Comparison of ENCODE assay signal across 8 cellular contexts in the genomic region with DNA sequence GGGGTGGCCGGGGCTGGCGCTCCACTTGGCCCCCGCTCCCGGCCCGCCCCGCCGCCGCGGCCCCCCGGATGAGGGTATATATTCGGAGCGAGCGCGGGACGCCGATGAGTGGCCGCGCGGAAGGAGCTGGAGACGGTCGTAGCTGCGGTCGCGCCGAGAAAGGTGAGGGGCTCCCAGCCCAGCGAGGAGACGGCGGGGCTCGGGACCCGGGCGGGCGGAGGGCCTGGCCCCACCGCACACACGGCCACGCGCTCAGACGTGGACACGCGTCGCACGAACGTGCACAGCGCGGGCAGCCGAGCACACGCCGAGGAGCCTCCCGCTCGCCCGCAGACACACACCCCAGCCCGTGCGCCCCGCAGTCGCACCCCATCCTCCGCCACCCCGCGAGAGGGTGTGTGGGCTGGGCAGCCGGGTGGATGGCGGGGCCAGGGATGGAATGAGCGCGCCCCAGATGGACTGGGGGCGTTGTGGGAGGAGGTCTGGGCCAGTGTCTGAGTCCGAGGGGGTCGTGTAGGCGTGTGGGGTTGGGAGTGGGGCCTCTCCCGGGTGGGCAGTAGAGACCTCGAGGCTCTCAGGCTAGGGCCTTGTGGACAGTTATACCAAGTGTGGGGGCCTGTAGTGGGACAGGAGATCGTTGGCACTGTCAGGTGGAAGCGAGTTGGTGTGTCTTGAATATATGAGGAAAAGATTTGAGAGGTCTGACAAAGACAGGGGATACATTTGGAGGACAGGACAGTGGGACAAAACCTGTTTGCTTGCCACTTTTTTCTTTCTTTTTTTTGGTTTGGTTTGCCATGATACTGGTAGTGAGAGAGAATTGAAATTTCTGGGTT. TPM values are rescaled to one million over a fixed set of nuclear protein-coding genes. Genes with fewer than 3 reads are reported as not detected.
DNase-seq lines count a peak whose midpoint lies in the region; ATAC-seq and TF ChIP-seq lines count a peak whose summit lies in the region.

A gene (plus strand): TSS at position 107 of the 836 bp plus-strand sequence. CDS start 4,347 bp downstream, outside the sequence.

- no peaks in the 10 kb centered on the region for H3K27me3 ChIP-seq in left ventricle myocardium inferior (ENCODE audit: low read depth)
- H3K27me3 ChIP-seq in psoas muscle (ENCODE audit: insufficient read depth in 3 of 3, low read length in 2 of 3): no peaks in the 10 kb centered on the region

- H3K36me3 ChIP-seq in KOPT-K1 (ENCODE audit: insufficient read depth, low read length) (peaks cover 5% of the 10 kb centered on the region; the same call in 1 of the 2 replicates), left ventricle myocardium inferior (peaks cover 10% of the 10 kb centered on the region), psoas muscle (ENCODE audit: insufficient read depth in 1 of 2, low read depth in 1 of 2) (peaks cover 0 to 12% of the 10 kb centered on the region in 2 donors)

- TF ChIP-seq CTCF in left ventricle myocardium inferior (IDR thresholded peaks at IDR 0.05; ENCODE audit: borderline replicate concordance) (no peak), psoas muscle (IDR thresholded peaks at IDR 0.05) (no peak)

- peak within 1 kb of the TSS; percentile 94 for H3K27ac Mint-ChIP-seq in activated naive CD8-positive, alpha-beta T cell treated with anti-CD3 and anti-CD28 coated beads for 36 hours

- peaks cover 56% of the 10 kb centered on the region for H3K4me1 ChIP-seq in left ventricle myocardium inferior
- H3K4me1 ChIP-seq in psoas muscle: peaks cover 13% of the 10 kb centered on the region

- peaks cover 7% of the 10 kb centered on the region for H3K27me3 Mint-ChIP-seq in activated naive CD8-positive, alpha-beta T cell treated with anti-CD3 and anti-CD28 coated beads for 36 hours

- ATAC-seq in GM18502 (IDR thresholded peaks at IDR 0.05; ENCODE audit: poor library complexity, unreplicated experiment): peak; percentile 42
- peak; percentile 27 for ATAC-seq in GM21786 (IDR thresholded peaks at IDR 0.05; ENCODE audit: unreplicated experiment)
- peak in 3 of 4 donors; percentile 62 to 66 (median 62) for ATAC-seq in psoas muscle

- intact Hi-C loops in left ventricle myocardium inferior (cut with micrococcal nuclease): no loop called here
- intact Hi-C loops in psoas muscle (cut with DNase I): loop anchor here in 1 of 2 donors (5.0 kb wide), 1 partner anchor 65 kb away; a partner anchor contains a TSS

- 0 to 1% (median 0%) methylated on average over 52 to 69 of the region's 69 CpGs for WGBS in psoas muscle, 3 donors

- H3K36me3 Mint-ChIP-seq in activated naive CD8-positive, alpha-beta T cell treated with anti-CD3 and anti-CD28 coated beads for 36 hours: peaks cover 20% of the 10 kb centered on the region

- H3K27ac ChIP-seq in KOPT-K1 (ENCODE audit: low read depth, low read length, poor library complexity, severe bottlenecking) (peak within 1 kb of the TSS; percentile 66), left ventricle myocardium inferior (replicated peaks) (peak within 1 kb of the TSS; percentile 99), psoas muscle (peak within 1 kb of the TSS; percentile 96)

- H3K4me3 ChIP-seq in left ventricle myocardium inferior (peak within 1 kb of the TSS; percentile 89), psoas muscle (peak within 1 kb of the TSS; percentile 94)

- no peaks in the 10 kb centered on the region for H3K9me3 ChIP-seq in KOPT-K1 (ENCODE audit: insufficient read depth, low read length, poor library complexity, severe bottlenecking)
- no peaks in the 10 kb centered on the region for H3K9me3 ChIP-seq in left ventricle myocardium inferior (replicated peaks)
- H3K9me3 ChIP-seq in psoas muscle: no peaks in the 10 kb centered on the region

- no peak for DNase-seq in activated naive CD8-positive, alpha-beta T cell treated with anti-CD3 and anti-CD28 coated beads for 36 hours
- DNase-seq in left ventricle myocardium inferior (no peak), psoas muscle (peak in 1 of 2 donors; percentile 65), iPS-NIHi7 (ENCODE audit: extremely low spot score) (no peak), DMS79 (lab: John Stamatoyannopoulos, UW) (no peak)

- H3K4me1 Mint-ChIP-seq in activated naive CD8-positive, alpha-beta T cell treated with anti-CD3 and anti-CD28 coated beads for 36 hours: peaks cover 38% of the 10 kb centered on the region

- no peaks in the 10 kb centered on the region for H3K9me3 Mint-ChIP-seq in activated naive CD8-positive, alpha-beta T cell treated with anti-CD3 and anti-CD28 coated beads for 36 hours

- peak within 1 kb of the TSS; percentile 88 for H3K4me3 Mint-ChIP-seq in activated naive CD8-positive, alpha-beta T cell treated with anti-CD3 and anti-CD28 coated beads for 36 hours

RNA-seq across cellular contexts. Expression of the gene that starts here (rescaled TPM):
- 10 to 100 TPM; 48.5 to 50.5 TPM for total RNA-seq in activated naive CD8-positive, alpha-beta T cell treated with anti-CD3 and anti-CD28 coated beads for 36 hours
- total RNA-seq in left ventricle myocardium inferior (26.5 TPM), psoas muscle (10 to 100 TPM; 24.1 to 55.3 (median 42.3) TPM)
- 100 to 1,000 TPM in 1 of 3 donors, 10 to 100 TPM in 2; 28.0 to 147 (median 36.0) TPM for polyA plus RNA-seq in psoas muscle
